ENCODE assay signal across 8 cellular contexts in genomic region chr1:41739061-41739955, GRCh38.
DNase-seq lines count a peak whose midpoint lies in the region; ATAC-seq and TF ChIP-seq lines count a peak whose summit lies in the region.

No MANE protein-coding gene starts in this region.

- peak overlapping the region; percentile 1 for H3K4me3 ChIP-seq in SU-DHL-6 (ENCODE audit: insufficient read depth, low read length, poor library complexity, severe bottlenecking)

- H3K36me3 ChIP-seq in SU-DHL-6 (ENCODE audit: low read length): no peaks in the 10 kb centered on the region

- H3K27ac Mint-ChIP-seq in immature natural killer cell: peak overlapping the region; percentile 74 to 93 (median 87)
- H3K27ac Mint-ChIP-seq in Calu3 (ENCODE audit: unreplicated experiment): no peak overlapping the region

- TF ChIP-seq CTCF in GM10248 (IDR thresholded peaks at IDR 0.05; ENCODE audit: control extremely low read depth, extremely low read depth, low read depth, missing control alignments) (no peak), SU-DHL-6 (IDR thresholded peaks at IDR 0.05; ENCODE audit: insufficient read depth, low read length, poor library complexity, severe bottlenecking) (no peak), Calu3 (IDR thresholded peaks at IDR 0.05; ENCODE audit: unreplicated experiment) (no peak)

- no peaks in the 10 kb centered on the region for H4K20me1 ChIP-seq in SU-DHL-6 (ENCODE audit: low read depth, low read length)

- peak overlapping the region; percentile 45 for H3K9ac ChIP-seq in SU-DHL-6 (ENCODE audit: low read length)

- H3K27ac ChIP-seq in SU-DHL-6 (ENCODE audit: low read depth, low read length): peak overlapping the region; percentile 9

- no TSS peak for BruUV-seq in Calu3 (replicated peaks; lab: Mats Ljungman, UMichigan)

- intact Hi-C loops in Calu3 (cut with micrococcal nuclease; ENCODE audit: unreplicated experiment): no loop called here

- H2AFZ ChIP-seq in SU-DHL-6 (ENCODE audit: low read depth, low read length, severe bottlenecking): peak overlapping the region; percentile 49

- H3K27me3 Mint-ChIP-seq in immature natural killer cell (ENCODE audit: low read depth in 3 of 3) (peaks cover 0 to 4% (median 2%) of the 10 kb centered on the region in 3 donors), Calu3 (ENCODE audit: unreplicated experiment) (peaks cover 51% of the 10 kb centered on the region)

- no peaks in the 10 kb centered on the region for H3F3A ChIP-seq in SU-DHL-6 (ENCODE audit: insufficient read depth)

- H3K4me3 Mint-ChIP-seq in immature natural killer cell (peak overlapping the region; percentile 71 to 80 (median 75)), Calu3 (ENCODE audit: low read depth, unreplicated experiment) (no peak overlapping the region)

- H3K9me3 Mint-ChIP-seq in immature natural killer cell (no peaks in the 10 kb centered on the region), Calu3 (ENCODE audit: low read depth, unreplicated experiment) (no peaks in the 10 kb centered on the region)

- POLR2A ChIA-PET in GM10248 (lab: Yijun Ruan, JAX): no interaction called here

- no peaks in the 10 kb centered on the region for H3K79me2 ChIP-seq in SU-DHL-6 (ENCODE audit: insufficient read depth, low read length)

- H3K9me2 ChIP-seq in SU-DHL-6 (replicated peaks; ENCODE audit: insufficient read depth, low read length): no peaks in the 10 kb centered on the region

- H3K9me3 ChIP-seq in SU-DHL-6 (ENCODE audit: insufficient read depth, low read length): no peaks in the 10 kb centered on the region

- peak overlapping the region; percentile 44 for H3K4me2 ChIP-seq in SU-DHL-6 (ENCODE audit: low read depth, low read length, poor library complexity, severe bottlenecking)

- CTCF ChIA-PET in GM10248 (lab: Yijun Ruan, JAX): interaction anchor here (1.1 to 1.6 kb wide), 3 partner anchors 15 to 296 kb away, joined by 3 to 4 read pairs (median 4); no protein-coding TSS in a partner anchor
- CTCF ChIA-PET in Calu3 (lab: Charles Lee): no interaction called here

- H3K4me1 Mint-ChIP-seq in immature natural killer cell (peaks cover 53 to 62% of the 10 kb centered on the region in 2 donors), Calu3 (ENCODE audit: low read depth, unreplicated experiment) (no peaks in the 10 kb centered on the region)

- peak; percentile 53 for ATAC-seq in HG02970 (IDR thresholded peaks at IDR 0.05; ENCODE audit: low FRiP score, unreplicated experiment)

- H3K36me3 Mint-ChIP-seq in immature natural killer cell (no peaks in the 10 kb centered on the region), Calu3 (ENCODE audit: insufficient read depth, unreplicated experiment) (no peaks in the 10 kb centered on the region)

- DNase-seq in GM10248 (ENCODE audit: extremely low spot score) (peak; percentile 72), immature natural killer cell (peak; percentile 68 to 78 (median 71)), NCI-H1092 (lab: John Stamatoyannopoulos, UW) (no peak), Calu3 (no peak)
- peak; percentile 70 for DNase-seq in activated naive CD8-positive, alpha-beta T cell treated with anti-CD3 and anti-CD28 coated beads, Interleukin-2, amount 50 U/mL, for 16 hours (ENCODE audit: low read depth, low spot score)
- peak; percentile 88 for DNase-seq in stimulated activated CD4-positive, alpha-beta T cell treated with anti-CD3 and anti-CD28 coated beads, Interleukin-2, amount 100 ng/mL, for 4 hours (ENCODE audit: low read depth)

- H3K27me3 ChIP-seq in SU-DHL-6 (ENCODE audit: low read length): no peaks in the 10 kb centered on the region

Comparison
In these comparisons a context has a peak if more than half of its experiments do, and no peak if none do; other contexts are left out.
1. DNase-seq: peak in GM10248 (single experiment), activated naive CD8-positive, alpha-beta T cell treated with anti-CD3 and anti-CD28 coated beads, Interleukin-2, amount 50 U/mL, for 16 hours (single experiment), immature natural killer cell (3 of 3) and stimulated activated CD4-positive, alpha-beta T cell treated with anti-CD3 and anti-CD28 coated beads, Interleukin-2, amount 100 ng/mL, for 4 hours (single experiment); none in NCI-H1092 (single experiment) and Calu3 (single experiment).